Comparison of ENCODE assay signal across 11 cellular contexts in the genomic region with DNA sequence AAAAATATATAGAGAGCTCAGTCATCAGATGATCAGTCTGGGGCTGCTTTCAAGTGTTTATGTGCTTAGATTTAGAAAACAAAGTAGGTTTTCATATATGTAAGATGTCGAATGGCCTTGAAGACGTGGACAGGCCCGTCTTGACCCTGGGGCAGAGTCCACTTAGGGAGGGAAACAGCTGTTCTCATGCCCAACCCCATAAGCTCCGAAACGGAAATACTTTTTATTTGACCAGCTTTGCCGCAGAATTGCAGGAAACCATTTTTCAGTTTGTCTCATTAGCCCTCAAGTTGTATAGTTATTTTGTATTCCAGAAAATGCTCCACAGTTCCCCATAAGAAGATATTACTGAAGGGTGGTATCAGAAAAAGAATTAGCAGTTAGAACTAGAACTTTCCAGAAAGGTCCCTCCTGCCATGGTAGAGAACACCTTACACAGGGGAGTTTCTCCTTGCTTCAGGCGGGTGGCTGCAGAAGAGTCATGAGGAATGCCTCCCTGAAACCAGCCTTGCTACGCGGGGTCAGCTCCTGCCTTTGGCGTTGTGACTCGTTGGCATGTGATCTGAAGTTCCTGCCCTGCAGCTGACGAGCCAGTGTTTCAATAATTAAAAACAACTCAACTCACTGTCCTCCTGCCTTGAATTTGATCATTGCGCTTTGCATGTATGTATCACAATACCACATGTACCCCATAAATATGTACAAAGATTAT.
A peak's percentile ranks its signal among the peaks of the same experiment; 100 is the strongest.
DNase-seq lines count a peak whose midpoint lies in the region; ATAC-seq, FAIRE-seq and TF ChIP-seq lines count a peak whose summit lies in the region.
"Had no signal": no experiment of that assay in that cellular context is flagged by ENCODE, and none has a peak within 500 bp of the region (broad histone marks: within the 10 kb centered on the region; RNA-seq: fewer than 3 reads in every experiment).

No MANE protein-coding gene starts in this region.

- peaks cover 28% of the 10 kb centered on the region for H4K20me1 ChIP-seq in neural progenitor cell (ENCODE audit: low read depth)

- DNase-seq in GM18507 (ENCODE audit: extremely low spot score, insufficient read length, low read depth) (no peak), neural progenitor cell (ENCODE audit: low spot score) (no peak), hippocampal formation (lab: John Stamatoyannopoulos, UW) (no peak), NCI-H187 treated with DMSO at 0.1 percent for 48 hours (lab: John Stamatoyannopoulos, UW) (no peak), HCEC 1CT (no peak)
- DNase-seq in effector memory CD8-positive, alpha-beta T cell = no peak
- DNase-seq: NCI-H82, transverse colon had no signal

- no peaks in the 10 kb centered on the region for H3K27me3 Mint-ChIP-seq in effector memory CD8-positive, alpha-beta T cell
- H3K27me3 Mint-ChIP-seq in neural progenitor cell (ENCODE audit: insufficient read depth, low read depth) = peaks cover 2% of the 10 kb centered on the region

- TF ChIP-seq CTCF in neural progenitor cell (IDR thresholded peaks at IDR 0.05) = no peak

- peak; percentile 82 for FAIRE-seq in GM18507 (lab: Jason Lieb, UNC)
- FAIRE-seq: islet of Langerhans had no signal

- no peak overlapping the region for H3K4me3 ChIP-seq in neural progenitor cell

- H3K9me3 Mint-ChIP-seq in effector memory CD8-positive, alpha-beta T cell = no peaks in the 10 kb centered on the region
- no peaks in the 10 kb centered on the region for H3K9me3 Mint-ChIP-seq in neural progenitor cell

- peaks cover 36% of the 10 kb centered on the region for H3K79me2 ChIP-seq in neural progenitor cell (ENCODE audit: low read depth)

- no peak overlapping the region for H3K4me2 ChIP-seq in neural progenitor cell

- no peak overlapping the region for H2AFZ ChIP-seq in neural progenitor cell (replicated peaks)

- peaks cover 100% of the 10 kb centered on the region for H3K36me3 Mint-ChIP-seq in effector memory CD8-positive, alpha-beta T cell (ENCODE audit: insufficient read depth)
- peaks cover 6% of the 10 kb centered on the region for H3K36me3 Mint-ChIP-seq in neural progenitor cell

- peaks cover 34% of the 10 kb centered on the region for H3K4me1 ChIP-seq in neural progenitor cell

- no peaks in the 10 kb centered on the region for H3K9me3 ChIP-seq in neural progenitor cell (ENCODE audit: low read depth)
- H3K9me3 ChIP-seq: transverse colon had no signal

- peak overlapping the region; percentile 95 to 97 for H3K27ac Mint-ChIP-seq in effector memory CD8-positive, alpha-beta T cell
- peak overlapping the region; percentile 35 for H3K27ac Mint-ChIP-seq in neural progenitor cell

- H3K4me3 Mint-ChIP-seq in effector memory CD8-positive, alpha-beta T cell = peak overlapping the region; percentile 79 to 81
- no peak overlapping the region for H3K4me3 Mint-ChIP-seq in neural progenitor cell

- H3K4me1 Mint-ChIP-seq in effector memory CD8-positive, alpha-beta T cell (ENCODE audit: low read depth in 2 of 2) = peaks cover 92 to 96% of the 10 kb centered on the region in 2 donors
- peaks cover 23% of the 10 kb centered on the region for H3K4me1 Mint-ChIP-seq in neural progenitor cell

- no peaks in the 10 kb centered on the region for H3K27me3 ChIP-seq in neural progenitor cell
- H3K27me3 ChIP-seq: transverse colon had no signal

- peaks cover 15% of the 10 kb centered on the region for H3F3A ChIP-seq in neural progenitor cell (ENCODE audit: low read depth)

- ATAC-seq in HG03460 (IDR thresholded peaks at IDR 0.05; ENCODE audit: unreplicated experiment) = peak; percentile 16
- ATAC-seq in effector memory CD8-positive, alpha-beta T cell (replicated peaks) = no peak
- ATAC-seq in GM21381 (IDR thresholded peaks at IDR 0.05; ENCODE audit: unreplicated experiment) = no peak

- H3K36me3 ChIP-seq in neural progenitor cell = no peaks in the 10 kb centered on the region
- H3K36me3 ChIP-seq: transverse colon had no signal

- no peak overlapping the region for H3K27ac ChIP-seq in neural progenitor cell

- no peak overlapping the region for H3K9ac ChIP-seq in neural progenitor cell
